In genomic region chr5:141853895-141854626, GRCh38 we compare ENCODE assay signal across 21 cellular contexts. TPM values are rescaled to one million over a fixed set of nuclear protein-coding genes. Genes with fewer than 3 reads are reported as not detected.
DNase-seq lines count a peak whose midpoint lies in the region; ATAC-seq, FAIRE-seq and TF ChIP-seq lines count a peak whose summit lies in the region.
"Had no signal": no experiment of that assay in that cellular context is flagged by ENCODE, and none has a peak within 500 bp of the region (broad histone marks: within the 10 kb centered on the region; RNA-seq: fewer than 3 reads in every experiment).

No MANE protein-coding gene starts in this region.

- no peak overlapping the region for H3K4me3 Mint-ChIP-seq in activated naive CD8-positive, alpha-beta T cell treated with anti-CD3 and anti-CD28 coated beads, Interleukin-2, amount 50 U/mL, for 24 hours

- no peaks in the 10 kb centered on the region for H3K9me3 Mint-ChIP-seq in activated naive CD8-positive, alpha-beta T cell treated with anti-CD3 and anti-CD28 coated beads, Interleukin-2, amount 50 U/mL, for 24 hours
- H3K9me3 Mint-ChIP-seq: CD4-positive, alpha-beta memory T cell had no signal

- no peak overlapping the region for H3K27ac Mint-ChIP-seq in activated naive CD8-positive, alpha-beta T cell treated with anti-CD3 and anti-CD28 coated beads, Interleukin-2, amount 50 U/mL, for 24 hours

- intact Hi-C loops in dorsolateral prefrontal cortex (cut with DNase I): no loop called here
- intact Hi-C loops in kidney (cut with DNase I): no loop called here

- no peak for FAIRE-seq in kidney (lab: Jason Lieb, UNC)
- no peak for FAIRE-seq in small intestine (lab: Jason Lieb, UNC)
- FAIRE-seq: GM12892, GM18507 had no signal

- no peak for TF ChIP-seq CTCF in dorsolateral prefrontal cortex (IDR thresholded peaks at IDR 0.05 in 54 of 56, conservative IDR thresholded peaks at IDR 0.05 in 2 of 56; ENCODE audit: low read depth in 1 of 56, partially characterized antibody in 56 of 56)
- no peak for TF ChIP-seq CTCF in kidney (IDR thresholded peaks at IDR 0.05; ENCODE audit: borderline replicate concordance, extremely low read depth, insufficient read depth)

- peak overlapping the region in 33 of 59 donors; percentile 2 to 100 (median 41) for H3K27ac ChIP-seq in dorsolateral prefrontal cortex
- no peak overlapping the region for H3K27ac ChIP-seq in kidney (ENCODE audit: low read depth in 2 of 2, low read length in 2 of 2)
- H3K27ac ChIP-seq in small intestine (ENCODE audit: low read depth in 1 of 2, low read length in 1 of 2): no peak overlapping the region
- H3K27ac ChIP-seq: BLaER1 had no signal

- DNase-seq in H7 (peak; percentile 92), dorsolateral prefrontal cortex (no peak), kidney (peak; percentile 57), small intestine (peak; percentile 52), NCI-H187 (lab: John Stamatoyannopoulos, UW) (no peak), NCI-H1436 (lab: John Stamatoyannopoulos, UW) (no peak)
- DNase-seq in activated naive CD8-positive, alpha-beta T cell treated with anti-CD3 and anti-CD28 coated beads, Interleukin-2, amount 50 U/mL, for 24 hours: no peak
- DNase-seq in central memory CD4-positive, alpha-beta T cell: no peak
- DNase-seq: Calu3; CD4-positive, alpha-beta memory T cell; MG63; NCI-H1048; NCI-H2081 treated with DMSO at 0.1 percent for 48 hours; NCI-H446 treated with DMSO at 0.1 percent for 48 hours; NK-92 treated with Interleukin-12 subunit alpha and Interleukin-12 subunit beta, amount 100 ng/mL, for 24 hours; Right ventricle myocardium superior; SW 1271 had no signal

- peaks cover 5% of the 10 kb centered on the region for H3K36me3 ChIP-seq in H7 (replicated peaks; ENCODE audit: control insufficient read depth, insufficient read depth, low read length)
- peaks cover 2 to 8% of the 10 kb centered on the region in 2 donors for H3K36me3 ChIP-seq in kidney (ENCODE audit: control insufficient read depth in 1 of 2, insufficient read depth in 2 of 2, low read length in 2 of 2)
- peaks cover 0 to 7% of the 10 kb centered on the region in 2 donors for H3K36me3 ChIP-seq in small intestine (ENCODE audit: control insufficient read depth in 2 of 2, insufficient read depth in 2 of 2, low read length in 2 of 2)
- H3K36me3 ChIP-seq: BLaER1, HAP-1, MG63 had no signal

- H3K36me3 Mint-ChIP-seq in activated naive CD8-positive, alpha-beta T cell treated with anti-CD3 and anti-CD28 coated beads, Interleukin-2, amount 50 U/mL, for 24 hours (ENCODE audit: low read depth): no peaks in the 10 kb centered on the region

- no peak overlapping the region for H3K9ac ChIP-seq in kidney (ENCODE audit: low read length in 2 of 2)
- H3K9ac ChIP-seq: BLaER1 had no signal

- H3K9me3 ChIP-seq in kidney (ENCODE audit: control insufficient read depth in 1 of 2, low read length in 2 of 2) (no peaks in the 10 kb centered on the region), small intestine (ENCODE audit: control insufficient read depth, low read depth) (no peaks in the 10 kb centered on the region)
- H3K9me3 ChIP-seq: BLaER1, HAP-1, MG63 had no signal

- peaks cover 13 to 16% of the 10 kb centered on the region in 2 donors for H3K4me1 ChIP-seq in kidney (ENCODE audit: control insufficient read depth in 1 of 2, insufficient read depth in 1 of 2, low read depth in 1 of 2, low read length in 2 of 2)
- H3K4me1 ChIP-seq in small intestine (ENCODE audit: control insufficient read depth in 2 of 2, insufficient read depth in 1 of 2, low read depth in 1 of 2, low read length in 1 of 2): no peaks in the 10 kb centered on the region

- WGBS in small intestine, 3 donors: 79 to 82% (median 80%) methylated on average over 32 to 33 of the region's 33 CpGs

- H3K27me3 Mint-ChIP-seq in activated naive CD8-positive, alpha-beta T cell treated with anti-CD3 and anti-CD28 coated beads, Interleukin-2, amount 50 U/mL, for 24 hours: no peaks in the 10 kb centered on the region
- H3K27me3 Mint-ChIP-seq: CD4-positive, alpha-beta memory T cell had no signal

- H3K4me1 Mint-ChIP-seq in activated naive CD8-positive, alpha-beta T cell treated with anti-CD3 and anti-CD28 coated beads, Interleukin-2, amount 50 U/mL, for 24 hours: peaks cover 3% of the 10 kb centered on the region

- no peaks in the 10 kb centered on the region for H3K27me3 ChIP-seq in H7 (ENCODE audit: control insufficient read depth, insufficient read depth, low read length)
- no peaks in the 10 kb centered on the region for H3K27me3 ChIP-seq in dorsolateral prefrontal cortex
- no peaks in the 10 kb centered on the region for H3K27me3 ChIP-seq in small intestine (ENCODE audit: control insufficient read depth in 2 of 2, insufficient read depth in 2 of 2, low read length in 2 of 2)
- H3K27me3 ChIP-seq: BLaER1 had no signal

- H3K4me3 ChIP-seq in H7 (ENCODE audit: insufficient read depth, low read depth, low read length) (no peak overlapping the region), dorsolateral prefrontal cortex (no peak overlapping the region), kidney (ENCODE audit: low read length in 2 of 2) (no peak overlapping the region), small intestine (ENCODE audit: low read depth in 1 of 2, low read length in 2 of 2) (no peak overlapping the region)
- H3K4me3 ChIP-seq: BLaER1, HAP-1, MG63 had no signal

- no peak for ATAC-seq in activated naive CD8-positive, alpha-beta T cell treated with anti-CD3 and anti-CD28 coated beads, Interleukin-2, amount 50 U/mL, for 24 hours

RNA-seq across cellular contexts. Expression of gene PCDH1, which starts 24.1 kb away (rescaled TPM):
- total RNA-seq in H7 (2014; rRNA removed; shearing (Covaris generic)): 66.8 and 67.1 TPM in 2 replicates
- total RNA-seq in dorsolateral prefrontal cortex (100 to 1,000 TPM in 12 of 120 experiments, 10 to 100 TPM in 108; 37.8 to 132 (median 87.1) TPM), kidney (147 TPM)
- polyA plus RNA-seq in kidney (ENCODE audit: insufficient read depth, low read depth, low replicate concordance) (37.3 TPM), small intestine (10 to 100 TPM; 15.7 to 43.9 (median 15.9) TPM)
- total RNA-seq: CD4-positive, alpha-beta memory T cell had no signal
- polyA plus RNA-seq: CD4-positive, alpha-beta memory T cell had no signal

Comparison
In these comparisons a context has a peak if more than half of its experiments do, and no peak if none do; other contexts are left out.
1. DNase-seq: peak in H7 (single experiment), kidney (single experiment) and small intestine (single experiment); none in dorsolateral prefrontal cortex (0 of 10), NCI-H187 (0 of 2), activated naive CD8-positive, alpha-beta T cell treated with anti-CD3 and anti-CD28 coated beads, Interleukin-2, amount 50 U/mL, for 24 hours (single experiment), NCI-H1436 (single experiment) and central memory CD4-positive, alpha-beta T cell (single experiment).
2. H3K27ac ChIP-seq: peak in dorsolateral prefrontal cortex (33 of 59); none in kidney (0 of 2) and small intestine (0 of 2).